Comparison of ENCODE assay signal across 32 cellular contexts in genomic region chr1:240644732-240645131, GRCh38. TPM values are rescaled to one million over a fixed set of nuclear protein-coding genes. Genes with fewer than 3 reads are reported as not detected.
"Had no signal": no experiment of that assay in that cellular context is flagged by ENCODE, and none has a peak within 500 bp of the region (broad histone marks: within the 10 kb centered on the region; RNA-seq: fewer than 3 reads in every experiment).

No MANE protein-coding gene starts in this region.

- H3K9ac ChIP-seq: neural progenitor cell had no signal

- H3K4me2 ChIP-seq: hepatocyte, neural progenitor cell had no signal

- H3K4me1 Mint-ChIP-seq: central memory CD8-positive, alpha-beta T cell; natural killer cell; neural progenitor cell had no signal

- H2AFZ ChIP-seq: hepatocyte, neural progenitor cell had no signal

- H3K9me3 ChIP-seq: esophagus squamous epithelium, gastroesophageal sphincter, left ventricle myocardium inferior, right lobe of liver, thoracic aorta, upper lobe of left lung, vagina had no signal

- H3K4me3 Mint-ChIP-seq: activated T-cell treated with anti-CD3 and anti-CD28 coated beads, Interleukin-2, amount 50 U/mL, for 24 hours; central memory CD8-positive, alpha-beta T cell; dendritic cell treated with granulocyte-macrophage colony-stimulating factor and Interleukin-4, amounts not matched to agents 40 ng/mL and 50 ng/mL, for 4 days; natural killer cell; neural progenitor cell; T-helper 1 cell treated with Interleukin-12 subunit alpha and Interleukin-12 subunit beta and Interleukin-4 antibody, amounts not matched to agents 30 μg/mL and 1 μg/mL, for 36 hours had no signal

- ATAC-seq: activated CD4-positive, CD25-positive, alpha-beta regulatory T cell treated with anti-CD3 and anti-CD28 coated beads, Interleukin-2, amount 50 U/mL, for 24 hours; gastroesophageal sphincter; natural killer cell; right lobe of liver; stimulated activated naive CD8-positive, alpha-beta T cell treated with anti-CD3 and anti-CD28 coated beads, Interleukin-15, Interleukin-2, amounts not matched to agents 100 U/mL and 50 U/mL, for 24 hours had no signal

- DNase-seq: activated CD4-positive, alpha-beta T cell treated with anti-CD3 and anti-CD28 coated beads for 48 hours; activated CD4-positive, alpha-beta T cell treated with anti-CD3 and anti-CD28 coated beads, Interleukin-2, amount 50 U/mL, for 48 hours; activated CD8-positive, alpha-beta memory T cell treated with anti-CD3 and anti-CD28 coated beads, Interleukin-2, amount 50 U/mL, for 4 hours; activated gamma-delta T cell; activated naive CD4-positive, alpha-beta T cell treated with anti-CD3 and anti-CD28 coated beads, Interleukin-2, amount 50 U/mL, for 16 hours; activated T-cell treated with anti-CD3 and anti-CD28 coated beads, Interleukin-2, amount 50 U/mL, for 24 hours; amniotic stem cell; esophagus squamous epithelium; islet precursor cell; left ventricle myocardium inferior; mesendoderm; natural killer cell; occipital lobe; posterior cingulate gyrus; right lobe of liver; stimulated activated CD4-positive, alpha-beta T cell treated with anti-CD3 and anti-CD28 coated beads, Interleukin-2, amount 100 ng/mL, for 48 hours; stimulated activated naive CD8-positive, alpha-beta T cell treated with anti-CD3 and anti-CD28 coated beads, Interleukin-15, Interleukin-2, amounts not matched to agents 100 U/mL and 50 U/mL, for 24 hours; T-helper 9 cell; upper lobe of left lung; WERI-Rb-1 had no signal

- H3K27ac ChIP-seq: esophagus squamous epithelium, gastroesophageal sphincter, hepatocyte, left ventricle myocardium inferior, neural progenitor cell, right lobe of liver, thoracic aorta, upper lobe of left lung, vagina, WERI-Rb-1 had no signal

- H3K4me1 ChIP-seq: esophagus squamous epithelium, gastroesophageal sphincter, left ventricle myocardium inferior, neural progenitor cell, upper lobe of left lung, vagina had no signal

- H3K9me3 Mint-ChIP-seq: central memory CD8-positive, alpha-beta T cell; dendritic cell treated with granulocyte-macrophage colony-stimulating factor and Interleukin-4, amounts not matched to agents 40 ng/mL and 50 ng/mL, for 4 days; natural killer cell; neural progenitor cell; T-helper 1 cell treated with Interleukin-12 subunit alpha and Interleukin-12 subunit beta and Interleukin-4 antibody, amounts not matched to agents 30 μg/mL and 1 μg/mL, for 36 hours had no signal

- H3K4me3 ChIP-seq: esophagus squamous epithelium, gastroesophageal sphincter, hepatocyte, left ventricle myocardium inferior, lung, neural progenitor cell, right lobe of liver, thoracic aorta, upper lobe of left lung, vagina had no signal

- H3K36me3 ChIP-seq: esophagus squamous epithelium, gastroesophageal sphincter, left ventricle myocardium inferior, neural progenitor cell, right lobe of liver, thoracic aorta, upper lobe of left lung, vagina, WERI-Rb-1 had no signal

- H3K36me3 Mint-ChIP-seq: natural killer cell, neural progenitor cell had no signal

- H3K27ac Mint-ChIP-seq: activated T-cell treated with anti-CD3 and anti-CD28 coated beads, Interleukin-2, amount 50 U/mL, for 24 hours; dendritic cell treated with granulocyte-macrophage colony-stimulating factor and Interleukin-4, amounts not matched to agents 40 ng/mL and 50 ng/mL, for 4 days; natural killer cell; neural progenitor cell; T-helper 1 cell treated with Interleukin-12 subunit alpha and Interleukin-12 subunit beta and Interleukin-4 antibody, amounts not matched to agents 30 μg/mL and 1 μg/mL, for 36 hours had no signal

- H3K27me3 ChIP-seq: esophagus squamous epithelium, gastroesophageal sphincter, hepatocyte, neural progenitor cell, right lobe of liver, upper lobe of left lung, vagina had no signal

- H3K27me3 Mint-ChIP-seq: activated T-cell treated with anti-CD3 and anti-CD28 coated beads, Interleukin-2, amount 50 U/mL, for 24 hours; central memory CD8-positive, alpha-beta T cell; dendritic cell treated with granulocyte-macrophage colony-stimulating factor and Interleukin-4, amounts not matched to agents 40 ng/mL and 50 ng/mL, for 4 days had no signal

- H3K79me2 ChIP-seq: hepatocyte had no signal

RNA-seq across cellular contexts. Expression of gene GREM2, which starts 32.8 kb away (rescaled TPM):
- total RNA-seq: activated CD8-positive, alpha-beta memory T cell treated with anti-CD3 and anti-CD28 coated beads for 36 hours; bronchial epithelial cell; left ventricle myocardium inferior had no signal
